1 cellular context compared by ENCODE assay signal in genomic region chr5:36657563-36657995, GRCh38.
TF ChIP-seq lines count a peak whose summit lies in the region.

No MANE protein-coding gene starts in this region.

TF ChIP-seq in liver, 16 proteins besides CTCF, POLR2A, EP300 and RAD21 (continued from another document):
- TF ChIP-seq MAX (IDR thresholded peaks at IDR 0.05): peak; percentile 91
- TF ChIP-seq SP1 (IDR thresholded peaks at IDR 0.05): peak; percentile 54
- peak; percentile 67 for TF ChIP-seq ZBTB33 (IDR thresholded peaks at IDR 0.05)
- TF ChIP-seq NR2F2 (IDR thresholded peaks at IDR 0.05): no peak
- peak in 1 of 2 donors; percentile 71 for TF ChIP-seq RXRA (IDR thresholded peaks at IDR 0.05)
